ENCODE assay signal across 8 cellular contexts in the genomic region with DNA sequence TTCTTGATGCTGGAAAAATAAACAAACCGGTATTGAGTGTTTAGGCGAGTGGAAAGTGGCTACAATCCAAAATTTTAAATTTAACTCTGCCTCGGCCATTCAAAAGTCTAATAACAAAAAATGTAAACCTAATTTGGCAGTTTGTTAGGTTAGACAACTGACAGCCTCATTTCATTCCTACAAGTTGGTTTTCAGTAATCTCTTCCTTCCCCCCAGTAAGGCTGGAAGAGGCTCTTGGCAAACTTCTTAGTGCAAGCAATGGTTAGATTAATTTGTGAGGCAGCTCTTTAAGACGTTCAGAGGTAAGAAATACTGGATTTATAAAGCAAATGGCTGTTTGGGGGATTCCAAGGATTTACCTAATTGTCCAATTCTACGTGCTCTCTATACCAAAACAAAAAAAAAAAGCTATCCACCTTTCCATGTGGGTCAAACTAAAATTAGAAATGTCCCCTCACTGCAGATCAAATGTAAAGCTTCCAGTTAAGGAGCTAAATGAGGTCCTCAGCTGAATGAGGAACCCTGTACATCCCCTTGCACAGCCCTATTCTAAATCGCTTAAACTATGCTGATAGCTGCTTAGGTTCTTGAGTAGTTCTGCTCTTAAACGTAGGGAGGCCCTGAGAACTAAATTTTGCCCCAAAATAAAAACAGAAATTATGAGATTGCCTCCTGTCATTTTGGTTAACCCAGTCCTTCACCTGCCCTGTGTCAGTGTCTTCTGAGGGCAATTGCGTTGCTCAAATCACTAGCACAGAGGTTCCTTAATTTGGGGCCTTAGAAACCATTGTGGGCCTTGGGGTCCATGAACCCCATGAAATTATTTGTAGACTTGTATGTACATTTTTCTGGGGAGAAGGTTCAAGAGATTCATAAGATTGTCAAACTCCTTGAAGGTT. TPM values are rescaled to one million over a fixed set of nuclear protein-coding genes. Genes with fewer than 3 reads are reported as not detected.
DNase-seq lines count a peak whose midpoint lies in the region; ATAC-seq and TF ChIP-seq lines count a peak whose summit lies in the region.

No MANE protein-coding gene starts in this region.

- peak; percentile 49 for DNase-seq in DMS 273 (lab: John Stamatoyannopoulos, UW; ENCODE audit: unreplicated experiment)
- no peak for DNase-seq in DMS 273 treated with DMSO at 0.1 percent for 48 hours (lab: John Stamatoyannopoulos, UW)
- DNase-seq in T-cell: no peak
- no peak for DNase-seq in fibroblast of pulmonary artery (ENCODE audit: low read depth)
- no peak for DNase-seq in stimulated activated naive B cell treated with anti-CD40 and anti-IgM and Interleukin-4, amounts not matched to agents 10 μg/mL and 1 μg/mL and 100 μg/mL, for 72 hours
- no peak for DNase-seq in NCI-H226
- DNase-seq in NOMO-1 treated with dmso at 0.1 percent for 144 hours (lab: John Stamatoyannopoulos, UW; ENCODE audit: unreplicated experiment): no peak

- H3K36me3 Mint-ChIP-seq in T-cell: peaks cover 1% of the 10 kb centered on the region
- H3K36me3 Mint-ChIP-seq in stimulated activated naive B cell treated with anti-CD40 and anti-IgM and Interleukin-4, amounts not matched to agents 10 μg/mL and 1 μg/mL and 100 μg/mL, for 72 hours: peaks cover 16 to 36% of the 10 kb centered on the region in 2 donors

- H3K27me3 Mint-ChIP-seq in T-cell: peaks cover 0 to 2% of the 10 kb centered on the region in 2 donors
- peaks cover 0 to 5% of the 10 kb centered on the region in 2 donors for H3K27me3 Mint-ChIP-seq in stimulated activated naive B cell treated with anti-CD40 and anti-IgM and Interleukin-4, amounts not matched to agents 10 μg/mL and 1 μg/mL and 100 μg/mL, for 72 hours

- H3K4me3 ChIP-seq in fibroblast of pulmonary artery (replicated peaks; ENCODE audit: low read depth, low read length): peak overlapping the region; percentile 99

- peak overlapping the region; percentile 42 to 100 (median 57) for H3K4me3 Mint-ChIP-seq in T-cell
- H3K4me3 Mint-ChIP-seq in stimulated activated naive B cell treated with anti-CD40 and anti-IgM and Interleukin-4, amounts not matched to agents 10 μg/mL and 1 μg/mL and 100 μg/mL, for 72 hours: peak overlapping the region; percentile 77 to 78

- H3K4me1 Mint-ChIP-seq in T-cell: peaks cover 46 to 61% (median 55%) of the 10 kb centered on the region in 3 donors
- peaks cover 28 to 62% of the 10 kb centered on the region in 2 donors for H3K4me1 Mint-ChIP-seq in stimulated activated naive B cell treated with anti-CD40 and anti-IgM and Interleukin-4, amounts not matched to agents 10 μg/mL and 1 μg/mL and 100 μg/mL, for 72 hours

- POLR2A ChIA-PET in T-cell (lab: Charles Lee): interaction anchor here (0.6 to 4.3 kb wide), 12 partner anchors 9 to 1429 kb away, joined by 3 to 45 read pairs (median 4); a partner anchor contains a TSS

- no peak for TF ChIP-seq CTCF in fibroblast of pulmonary artery (IDR thresholded peaks at IDR 0.05; ENCODE audit: low read length, missing control alignments)

- H3K9me3 Mint-ChIP-seq in T-cell: no peaks in the 10 kb centered on the region
- H3K9me3 Mint-ChIP-seq in stimulated activated naive B cell treated with anti-CD40 and anti-IgM and Interleukin-4, amounts not matched to agents 10 μg/mL and 1 μg/mL and 100 μg/mL, for 72 hours: no peaks in the 10 kb centered on the region

- H3K27ac Mint-ChIP-seq in T-cell: peak overlapping the region; percentile 83 to 87
- peak overlapping the region; percentile 69 for H3K27ac Mint-ChIP-seq in stimulated activated naive B cell treated with anti-CD40 and anti-IgM and Interleukin-4, amounts not matched to agents 10 μg/mL and 1 μg/mL and 100 μg/mL, for 72 hours

- CTCF ChIA-PET in T-cell (lab: Charles Lee): interaction anchor here (0.6 to 7.3 kb wide), 20 partner anchors 10 to 240 kb away, joined by 3 to 277 read pairs (median 4); a partner anchor contains a TSS

- ATAC-seq in T-cell (replicated peaks in 1 of 4) (no peak), HG02885 (IDR thresholded peaks at IDR 0.05; ENCODE audit: poor library complexity, unreplicated experiment) (no peak)
- ATAC-seq in stimulated activated naive B cell treated with anti-CD40 and anti-IgM and Interleukin-4, amounts not matched to agents 10 μg/mL and 1 μg/mL and 100 μg/mL, for 72 hours (replicated peaks): no peak

RNA-seq across cellular contexts. Expression of a gene that starts 2.9 kb away (rescaled TPM):
- total RNA-seq in T-cell: 10 to 100 TPM; 32.3 to 55.9 (median 34.5) TPM

RNA-seq across cellular contexts. Expression of a gene that starts 10.5 kb away (rescaled TPM):
- 1 to 10 TPM; 2.0 to 5.8 (median 3.3) TPM for total RNA-seq in T-cell

RNA-seq across cellular contexts. Expression of a gene that starts 15.7 kb away (rescaled TPM):
- total RNA-seq in T-cell: 10 to 100 TPM; 28.4 to 48.5 (median 38.9) TPM

RNA-seq across cellular contexts. Expression of a gene that starts 18.8 kb away (rescaled TPM):
- 1 to 10 TPM; 3.1 to 9.9 (median 4.8) TPM for total RNA-seq in T-cell
